ENCODE assay signal across 14 cellular contexts in genomic region chr4:15689540-15689939, GRCh38. TPM values are rescaled to one million over a fixed set of nuclear protein-coding genes. Genes with fewer than 3 reads are reported as not detected.
DNase-seq lines count a peak whose midpoint lies in the region; ATAC-seq, FAIRE-seq and TF ChIP-seq lines count a peak whose summit lies in the region.
"Had no signal": no experiment of that assay in that cellular context is flagged by ENCODE, and none has a peak within 500 bp of the region (broad histone marks: within the 10 kb centered on the region; RNA-seq: fewer than 3 reads in every experiment).

No MANE protein-coding gene starts in this region.

- TF ChIP-seq CTCF in endothelial cell of umbilical vein (IDR thresholded peaks at IDR 0.05; ENCODE audit: extremely low read depth in 1 of 2, insufficient read depth in 1 of 2, low read depth in 1 of 2, low read length in 2 of 2) (no peak), osteoblast (IDR thresholded peaks at IDR 0.05; ENCODE audit: extremely low read depth, low read depth, low read length) (no peak), psoas muscle (IDR thresholded peaks at IDR 0.05) (no peak)

- peaks cover 28% of the 10 kb centered on the region for H3K4me1 ChIP-seq in endothelial cell of umbilical vein (ENCODE audit: control insufficient read depth, extremely low read depth, insufficient read depth, low read length)
- peaks cover 49% of the 10 kb centered on the region for H3K4me1 ChIP-seq in osteoblast (ENCODE audit: insufficient read depth, low read length)
- H3K4me1 ChIP-seq in psoas muscle = no peaks in the 10 kb centered on the region

- H3K9me1 ChIP-seq in endothelial cell of umbilical vein (replicated peaks; ENCODE audit: control insufficient read depth, extremely low read depth, insufficient read depth, low read length) = no peaks in the 10 kb centered on the region

- 88 to 97% (median 95%) methylated on average over 2 of the region's 2 CpGs for WGBS in psoas muscle, 3 donors

- intact Hi-C loops in endothelial cell of umbilical vein (cut with micrococcal nuclease) = no loop called here
- intact Hi-C loops in psoas muscle (cut with DNase I) = no loop called here

- no peak for ATAC-seq in psoas muscle

- POLR2A ChIA-PET in endothelial cell of umbilical vein (lab: Charles Lee) = interaction anchor here (0.7 kb wide), 1 partner anchor 46 kb away, joined by 3 read pairs; no protein-coding TSS in a partner anchor

- H3K79me2 ChIP-seq in endothelial cell of umbilical vein (ENCODE audit: control insufficient read depth, insufficient read depth, low read length) (peaks cover 6% of the 10 kb centered on the region), osteoblast (ENCODE audit: insufficient read depth, low read length) (peaks cover 17% of the 10 kb centered on the region)

- TF ChIP-seq POLR2A in endothelial cell of umbilical vein (IDR thresholded peaks at IDR 0.05; ENCODE audit: low read depth, low read length) = no peak

- H3K4me3 ChIP-seq in endothelial cell of umbilical vein (replicated peaks in 1 of 3; ENCODE audit: insufficient read depth in 1 of 3, low read depth in 1 of 3, low read length in 3 of 3) = no peak overlapping the region
- H3K4me3 ChIP-seq in osteoblast (ENCODE audit: insufficient read depth, low read length) = no peak overlapping the region
- no peak overlapping the region for H3K4me3 ChIP-seq in psoas muscle

- BruUV-seq in endothelial cell of umbilical vein (replicated peaks; lab: Mats Ljungman, UMichigan) = no TSS peak

- CTCF ChIA-PET in endothelial cell of umbilical vein (lab: Charles Lee) = no interaction called here

- no peak overlapping the region for H2AFZ ChIP-seq in endothelial cell of umbilical vein (ENCODE audit: low read depth, low read length)
- H2AFZ ChIP-seq in osteoblast (ENCODE audit: low read length) = no peak overlapping the region

- peak overlapping the region; percentile 53 for H3K4me2 ChIP-seq in endothelial cell of umbilical vein (ENCODE audit: insufficient read depth, low read length)
- peak overlapping the region; percentile 50 for H3K4me2 ChIP-seq in osteoblast (ENCODE audit: insufficient read depth, low read length)
- H3K4me2 ChIP-seq: KMS-11 had no signal

- H3K9me3 ChIP-seq in endothelial cell of umbilical vein (replicated peaks; ENCODE audit: control insufficient read depth, insufficient read depth, low read length) (no peaks in the 10 kb centered on the region), osteoblast (ENCODE audit: low read depth, low read length) (no peaks in the 10 kb centered on the region), psoas muscle (no peaks in the 10 kb centered on the region)

- peak; percentile 49 for DNase-seq in ELR (ENCODE audit: low read depth)
- DNase-seq in NOMO-1 treated with DMSO at 0.1 percent for 48 hours (lab: John Stamatoyannopoulos, UW; ENCODE audit: unreplicated experiment) = peak; percentile 84
- no peak for DNase-seq in endothelial cell of umbilical vein (ENCODE audit: low read depth, low spot score)
- no peak for DNase-seq in osteoblast (ENCODE audit: insufficient read length, low spot score, missing footprints)
- DNase-seq in psoas muscle = no peak
- DNase-seq in activated CD8-positive, alpha-beta memory T cell treated with anti-CD3 and anti-CD28 coated beads for 24 hours = no peak
- DNase-seq in occipital lobe (lab: John Stamatoyannopoulos, UW) = no peak
- no peak for DNase-seq in NCI-H1930 (lab: John Stamatoyannopoulos, UW)
- DNase-seq: activated CD4-positive, alpha-beta T cell treated with anti-CD3 and anti-CD28 coated beads, Interleukin-2, amount 50 U/mL, for 48 hours; central memory CD4-positive, alpha-beta T cell; natural killer cell; NCI-H2081; T-helper 9 cell had no signal

- H3K27ac ChIP-seq in endothelial cell of umbilical vein (ENCODE audit: insufficient read depth, low read depth, low read length) = peak overlapping the region; percentile 74
- peak overlapping the region; percentile 98 for H3K27ac ChIP-seq in osteoblast (ENCODE audit: low read depth, low read length)
- H3K27ac ChIP-seq in psoas muscle = no peak overlapping the region
- H3K27ac ChIP-seq: KMS-11 had no signal

- H3K27me3 ChIP-seq in endothelial cell of umbilical vein (ENCODE audit: control insufficient read depth in 2 of 2, insufficient read depth in 2 of 2, low read length in 2 of 2) = no peaks in the 10 kb centered on the region
- H3K27me3 ChIP-seq in osteoblast (ENCODE audit: insufficient read depth, low read length) = no peaks in the 10 kb centered on the region
- no peaks in the 10 kb centered on the region for H3K27me3 ChIP-seq in psoas muscle (ENCODE audit: insufficient read depth in 3 of 3, low read length in 2 of 3)

- FAIRE-seq in endothelial cell of umbilical vein (lab: Jason Lieb, UNC) = no peak

- H3K36me3 ChIP-seq in endothelial cell of umbilical vein (ENCODE audit: control insufficient read depth in 2 of 2, extremely low read depth in 1 of 2, insufficient read depth in 2 of 2, low read length in 2 of 2) (peaks cover 0 to 6% of the 10 kb centered on the region in 2 experiments), osteoblast (ENCODE audit: insufficient read depth, low read length) (peaks cover 39% of the 10 kb centered on the region), psoas muscle (ENCODE audit: insufficient read depth in 1 of 2, low read depth in 1 of 2) (peaks cover 5 to 37% of the 10 kb centered on the region in 2 donors)

- H4K20me1 ChIP-seq in endothelial cell of umbilical vein (replicated peaks; ENCODE audit: control insufficient read depth, extremely low read depth, insufficient read depth, low read length) (no peaks in the 10 kb centered on the region), osteoblast (ENCODE audit: insufficient read depth, low read length) (no peaks in the 10 kb centered on the region)

- dilution Hi-C loops in endothelial cell of umbilical vein (cut with MboI; ENCODE audit: extremely low pct_ligation_motif_present, low sequenced_read_pairs) = no loop called here

- H3K9ac ChIP-seq in endothelial cell of umbilical vein (replicated peaks; ENCODE audit: extremely low read depth, insufficient read depth, low read length) = peak overlapping the region; percentile 64
- H3K9ac ChIP-seq: KMS-11 had no signal

TF ChIP-seq in endothelial cell of umbilical vein, 7 proteins besides CTCF, POLR2A, EP300 and RAD21:
- TF ChIP-seq EZH2 (IDR thresholded peaks at IDR 0.05; ENCODE audit: borderline replicate concordance, low read depth, low read length, severe bottlenecking) (no peak), GATA2 (IDR thresholded peaks at IDR 0.05; ENCODE audit: insufficient read depth, insufficient read length, low read depth, low read length) (no peak), MAX (IDR thresholded peaks at IDR 0.05; ENCODE audit: insufficient read depth, insufficient read length) (no peak), POLR2AphosphoS5 (IDR thresholded peaks at IDR 0.05; ENCODE audit: insufficient read depth, low read depth, low read length) (no peak), FOS (IDR thresholded peaks at IDR 0.05; ENCODE audit: borderline replicate concordance, insufficient read depth, low read length) (no peak), MYC (IDR thresholded peaks at IDR 0.05; ENCODE audit: low read depth, low read length) (no peak), JUN (IDR thresholded peaks at IDR 0.05; ENCODE audit: borderline replicate concordance, insufficient read depth, insufficient read length, low read depth) (no peak)

RNA-seq across cellular contexts. Expression of gene FAM200B, which starts 7.9 kb away (rescaled TPM):
- total RNA-seq in endothelial cell of umbilical vein = 20.6 and 24.6 TPM in 2 replicates
- 10.7 and 13.9 TPM in 2 replicates for polyA plus RNA-seq in endothelial cell of umbilical vein
- polyA plus RNA-seq in endothelial cell of umbilical vein (2011; cell fraction: cytosol; rRNA removed) = 28.5 and 32.3 TPM in 2 replicates
- 20.7 and 29.1 TPM in 2 replicates for polyA plus RNA-seq in endothelial cell of umbilical vein (2011; cell fraction: nucleus; rRNA removed)
- 29.0 and 40.6 TPM in 2 replicates for polyA plus RNA-seq in endothelial cell of umbilical vein (2012)
- polyA minus RNA-seq in endothelial cell of umbilical vein = 3.2 and 5.7 TPM in 2 replicates
- 11.1 TPM for polyA minus RNA-seq in endothelial cell of umbilical vein (2011; cell fraction: cytosol; rRNA and poly(A)+ RNA removed)
- polyA minus RNA-seq in endothelial cell of umbilical vein (2011; cell fraction: nucleus; rRNA and poly(A)+ RNA removed) = 8.7 and 11.2 TPM in 2 replicates
- 22.7 and 31.8 TPM in 2 replicates for total RNA-seq in osteoblast
- 10 to 100 TPM; 16.3 to 22.7 (median 19.7) TPM for total RNA-seq in psoas muscle
- 10 to 100 TPM; 19.6 to 44.2 (median 23.4) TPM for polyA plus RNA-seq in psoas muscle
- 98.4 TPM for total RNA-seq in occipital lobe

RNA-seq across cellular contexts. Expression of gene BST1, which starts 13.3 kb away (rescaled TPM):
- total RNA-seq in endothelial cell of umbilical vein (6.6 and 10.7 TPM in 2 replicates), osteoblast (30.6 and 31.8 TPM in 2 replicates), psoas muscle (1 to 10 TPM; 1.2 to 2.1 (median 1.3) TPM), occipital lobe (2.8 TPM)
- polyA plus RNA-seq in endothelial cell of umbilical vein (14.0 and 14.9 TPM in 2 replicates), psoas muscle (1 to 10 TPM in 2 of 3 donors, under 1 TPM in 1; 0.98 to 1.5 (median 1.5) TPM)
- 12.9 and 13.9 TPM in 2 replicates for polyA plus RNA-seq in endothelial cell of umbilical vein (2011; cell fraction: cytosol; rRNA removed)
- polyA plus RNA-seq in endothelial cell of umbilical vein (2011; cell fraction: nucleus; rRNA removed) = 4.9 and 5.7 TPM in 2 replicates
- polyA plus RNA-seq in endothelial cell of umbilical vein (2012) = 16.0 and 18.3 TPM in 2 replicates
- polyA minus RNA-seq in endothelial cell of umbilical vein = 3.5 and 6.5 TPM in 2 replicates
- not detected for polyA minus RNA-seq in endothelial cell of umbilical vein (2011; cell fraction: cytosol; rRNA and poly(A)+ RNA removed)
- polyA minus RNA-seq in endothelial cell of umbilical vein (2011; cell fraction: nucleus; rRNA and poly(A)+ RNA removed) = 2.0 and 2.1 TPM in 2 replicates

RNA-seq across cellular contexts. Expression of gene FBXL5, which starts 34.4 kb away (rescaled TPM):
- total RNA-seq in endothelial cell of umbilical vein = 60.2 and 64.8 TPM in 2 replicates
- polyA plus RNA-seq in endothelial cell of umbilical vein = 42.2 and 44.1 TPM in 2 replicates
- 40.4 and 40.8 TPM in 2 replicates for polyA plus RNA-seq in endothelial cell of umbilical vein (2011; cell fraction: cytosol; rRNA removed)
- polyA plus RNA-seq in endothelial cell of umbilical vein (2011; cell fraction: nucleus; rRNA removed) = 35.5 and 47.9 TPM in 2 replicates
- 43.9 and 62.3 TPM in 2 replicates for polyA plus RNA-seq in endothelial cell of umbilical vein (2012)
- polyA minus RNA-seq in endothelial cell of umbilical vein = 75.6 and 101 TPM in 2 replicates
- polyA minus RNA-seq in endothelial cell of umbilical vein (2011; cell fraction: cytosol; rRNA and poly(A)+ RNA removed) = 13.1 TPM
- polyA minus RNA-seq in endothelial cell of umbilical vein (2011; cell fraction: nucleus; rRNA and poly(A)+ RNA removed) = 65.1 and 76.1 TPM in 2 replicates
- total RNA-seq in osteoblast = 108 and 110 TPM in 2 replicates
- 10 to 100 TPM; 53.9 to 91.2 (median 67.9) TPM for total RNA-seq in psoas muscle
- 10 to 100 TPM; 46.1 to 68.5 (median 49.1) TPM for polyA plus RNA-seq in psoas muscle
- 229 TPM for total RNA-seq in occipital lobe

Comparison
In these comparisons a context has a peak if more than half of its experiments do, and no peak if none do; other contexts are left out.
1. DNase-seq: peak in ELR (single experiment) and NOMO-1 treated with DMSO at 0.1 percent for 48 hours (single experiment); none in endothelial cell of umbilical vein (single experiment), osteoblast (single experiment), psoas muscle (0 of 2), activated CD8-positive, alpha-beta memory T cell treated with anti-CD3 and anti-CD28 coated beads for 24 hours (single experiment), occipital lobe (single experiment) and NCI-H1930 (0 of 2).